In the genomic region with DNA sequence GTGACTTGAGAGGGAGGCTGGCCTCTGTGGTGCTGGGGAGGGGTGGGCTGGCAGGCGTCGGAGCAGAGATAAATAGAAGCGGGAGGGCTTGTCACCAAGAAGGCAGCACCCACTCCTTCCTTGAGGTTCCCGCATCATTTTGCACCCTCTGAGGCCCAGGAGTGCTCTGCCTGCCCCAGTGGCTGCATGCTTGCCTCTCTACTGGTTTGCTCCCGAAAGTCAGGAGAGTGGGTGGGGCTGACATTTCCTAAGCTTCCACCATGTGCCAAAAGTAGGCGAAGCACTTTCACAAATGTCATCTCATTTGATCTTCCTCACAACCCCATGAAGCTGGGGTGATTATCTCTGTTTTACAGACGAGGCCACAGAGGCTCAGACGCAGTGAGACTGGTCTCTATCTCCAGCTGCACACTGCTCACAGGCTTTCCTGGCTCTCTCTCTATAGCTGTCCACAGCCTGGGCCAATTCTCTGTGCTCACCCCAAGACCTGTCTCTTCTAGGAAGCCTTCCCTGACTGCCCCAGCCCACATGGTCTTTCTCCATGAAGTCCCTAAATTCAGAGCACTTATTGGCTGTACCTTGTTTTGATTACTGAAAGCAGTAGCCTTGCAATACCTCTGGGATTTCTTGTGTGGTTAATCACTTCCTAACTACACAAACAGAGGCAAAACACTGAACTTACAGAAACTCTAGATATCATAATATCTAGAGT, we compare ENCODE assay signal across 10 cellular contexts. TPM values are rescaled to one million over a fixed set of nuclear protein-coding genes. Genes with fewer than 3 reads are reported as not detected.
A peak's percentile ranks its signal among the peaks of the same experiment; 100 is the strongest.
DNase-seq lines count a peak whose midpoint lies in the region; ATAC-seq, FAIRE-seq and TF ChIP-seq lines count a peak whose summit lies in the region.
"Had no signal": no experiment of that assay in that cellular context is flagged by ENCODE, and none has a peak within 500 bp of the region (broad histone marks: within the 10 kb centered on the region; RNA-seq: fewer than 3 reads in every experiment).

No MANE protein-coding gene starts in this region.

- H3K27me3 Mint-ChIP-seq in immature natural killer cell (ENCODE audit: low read depth in 3 of 3) = peaks cover 0 to 2% (median 0%) of the 10 kb centered on the region in 3 donors

- H3K27ac ChIP-seq in WERI-Rb-1 = peak overlapping the region; percentile 55
- H3K27ac ChIP-seq in colonic mucosa = no peak overlapping the region
- peak overlapping the region in 4 of 8 donors; percentile 13 to 56 (median 32) for H3K27ac ChIP-seq in spleen
- H3K27ac ChIP-seq in hepatocyte = no peak overlapping the region

- intact Hi-C loops in colonic mucosa (cut with DNase I) (no loop called here), spleen (cut with DNase I; ENCODE audit: low total_unique reads) (no loop called here)

- peak overlapping the region; percentile 29 to 91 (median 70) for H3K27ac Mint-ChIP-seq in immature natural killer cell

- H3K9me3 ChIP-seq in WERI-Rb-1 (ENCODE audit: severe bottlenecking) = no peaks in the 10 kb centered on the region
- no peaks in the 10 kb centered on the region for H3K9me3 ChIP-seq in colonic mucosa
- no peaks in the 10 kb centered on the region for H3K9me3 ChIP-seq in spleen
- no peaks in the 10 kb centered on the region for H3K9me3 ChIP-seq in hepatocyte (ENCODE audit: low read depth)

- H3K79me2 ChIP-seq in hepatocyte = no peaks in the 10 kb centered on the region

- TF ChIP-seq CTCF in WERI-Rb-1 (IDR thresholded peaks at IDR 0.05; ENCODE audit: low read depth, low read length) (no peak), colonic mucosa (IDR thresholded peaks at IDR 0.05) (no peak), spleen (IDR thresholded peaks at IDR 0.05 in 8 of 11, conservative IDR thresholded peaks at IDR 0.05 in 3 of 11) (no peak), hepatocyte (IDR thresholded peaks at IDR 0.05; ENCODE audit: poor library complexity) (no peak)

- H3K4me1 Mint-ChIP-seq in immature natural killer cell = peaks cover 54 to 56% of the 10 kb centered on the region in 2 donors

- no peaks in the 10 kb centered on the region for H3K4me1 ChIP-seq in colonic mucosa
- peaks cover 5 to 83% (median 40%) of the 10 kb centered on the region in 6 donors for H3K4me1 ChIP-seq in spleen
- H3K4me1 ChIP-seq in hepatocyte (ENCODE audit: insufficient read depth) = no peaks in the 10 kb centered on the region

- H3K9me2 ChIP-seq in hepatocyte (replicated peaks; ENCODE audit: insufficient read depth) = no peaks in the 10 kb centered on the region

- ATAC-seq in HG02759 (IDR thresholded peaks at IDR 0.05; ENCODE audit: unreplicated experiment) = peak; percentile 77
- ATAC-seq: HCT116 had no signal

- no peak overlapping the region for H3K4me2 ChIP-seq in hepatocyte

- no peaks in the 10 kb centered on the region for H3K9me3 Mint-ChIP-seq in immature natural killer cell

- FAIRE-seq in GM12891 (lab: Jason Lieb, UNC) = no peak
- FAIRE-seq: colon had no signal

- no peaks in the 10 kb centered on the region for H4K20me1 ChIP-seq in hepatocyte (ENCODE audit: insufficient read depth, poor library complexity, severe bottlenecking)

- H3K36me3 Mint-ChIP-seq in immature natural killer cell = peaks cover 8 to 39% (median 16%) of the 10 kb centered on the region in 3 donors

- H3K36me3 ChIP-seq in WERI-Rb-1 (peaks cover 26% of the 10 kb centered on the region), colonic mucosa (no peaks in the 10 kb centered on the region), spleen (peaks cover 0 to 52% (median 0%) of the 10 kb centered on the region in 6 donors), hepatocyte (replicated peaks; ENCODE audit: insufficient read depth, low read depth) (no peaks in the 10 kb centered on the region)

- DNase-seq in GM12891 (ENCODE audit: insufficient read length, low spot score) (no peak), WERI-Rb-1 (no peak), immature natural killer cell (no peak), colonic mucosa (no peak), spleen (no peak), hepatocyte (ENCODE audit: low spot score) (no peak), SK-N-DZ (ENCODE audit: low spot score) (no peak)

- H2AFZ ChIP-seq in hepatocyte = no peak overlapping the region

- no peak for TF ChIP-seq POLR2A in GM12891 (IDR thresholded peaks at IDR 0.05; ENCODE audit: low read depth, low read length)
- no peak for TF ChIP-seq POLR2A in spleen (IDR thresholded peaks at IDR 0.05)

- WGBS in spleen, 5 donors = 63 to 88% (median 79%) methylated on average over 8 of the region's 8 CpGs
- 86% methylated on average over 8 of the region's 8 CpGs for WGBS in hepatocyte (ENCODE audit: low lambda C conversion rate, missing lambda C conversion rate)

- H3K4me3 ChIP-seq in WERI-Rb-1 (ENCODE audit: low read depth, low read length) = no peak overlapping the region
- H3K4me3 ChIP-seq in colonic mucosa = no peak overlapping the region
- no peak overlapping the region for H3K4me3 ChIP-seq in spleen
- H3K4me3 ChIP-seq in hepatocyte = no peak overlapping the region

- H3K9ac ChIP-seq in colonic mucosa (ENCODE audit: low read depth in 2 of 2, low read length in 2 of 2) = no peak overlapping the region

- no peaks in the 10 kb centered on the region for H3K27me3 ChIP-seq in WERI-Rb-1 (ENCODE audit: insufficient read depth, low read depth, severe bottlenecking)
- no peaks in the 10 kb centered on the region for H3K27me3 ChIP-seq in colonic mucosa
- H3K27me3 ChIP-seq in spleen (replicated peaks in 1 of 7) = no peaks in the 10 kb centered on the region
- H3K27me3 ChIP-seq in hepatocyte = no peaks in the 10 kb centered on the region

- peak overlapping the region in 3 of 5 donors; percentile 18 to 56 (median 25) for H3K4me3 Mint-ChIP-seq in immature natural killer cell

TF ChIP-seq in GM12891, 5 proteins besides CTCF, POLR2A, EP300 and RAD21:
- TF ChIP-seq POU2F2 (IDR thresholded peaks at IDR 0.05; ENCODE audit: low read depth, low read length) (no peak), SPI1 (IDR thresholded peaks at IDR 0.05; ENCODE audit: low read depth, low read length) (0 out of 2 replicates have a peak, but pooled peaks have one; percentile 2)

RNA-seq across cellular contexts. Expression of a gene that starts 2.6 kb away (rescaled TPM):
- polyA plus RNA-seq in GM12891 (2012; ENCODE audit: low read depth, missing spikeins) = 0.50 TPM
- polyA plus RNA-seq in immature natural killer cell (1 to 10 TPM in 1 of 3 donors, under 1 TPM in 2; 0.41 to 1.3 (median 0.52) TPM), spleen (1 to 10 TPM in 2 of 3 donors, under 1 TPM in 1; 0.68 to 2.6 (median 1.5) TPM), hepatocyte (not detected in 2 replicates)
- total RNA-seq in colonic mucosa (1 to 10 TPM in 1 of 2 donors, under 1 TPM in 1; 0.66 to 1.5 TPM), spleen (1 to 10 TPM; 2.0 to 7.1 (median 4.8) TPM), hepatocyte (0.36 and 0.80 TPM in 2 replicates)
- 0.23 and 0.51 TPM in 2 replicates for polyA plus RNA-seq in SK-N-DZ (2014; cell fraction: cytosol; rRNA removed)
- 3.2 and 8.2 TPM in 2 replicates for polyA plus RNA-seq in SK-N-DZ (2014; cell fraction: nucleus; rRNA removed)

RNA-seq across cellular contexts. Expression of a gene that starts 28.9 kb away (rescaled TPM):
- polyA plus RNA-seq in GM12891 (2012; ENCODE audit: low read depth, missing spikeins) = 127 TPM
- polyA plus RNA-seq in immature natural killer cell (1,000 to 10,000 TPM; 1,092 to 2,060 (median 1,799) TPM), spleen (100 to 1,000 TPM; 209 to 281 (median 275) TPM), hepatocyte (34.9 and 60.7 TPM in 2 replicates)
- total RNA-seq in colonic mucosa (10 to 100 TPM; 43.0 to 64.0 TPM), spleen (100 to 1,000 TPM; 369 to 556 (median 427) TPM), hepatocyte (8.0 and 9.3 TPM in 2 replicates)
- 25.3 and 28.3 TPM in 2 replicates for polyA plus RNA-seq in SK-N-DZ (2014; cell fraction: cytosol; rRNA removed)
- 13.8 and 27.2 TPM in 2 replicates for polyA plus RNA-seq in SK-N-DZ (2014; cell fraction: nucleus; rRNA removed)

Comparison
In these comparisons a context has a peak if more than half of its experiments do, and no peak if none do; other contexts are left out.
1. RNA of a gene that starts 28.9 kb away (total RNA-seq): 369 to 556 TPM in spleen; 43.0 to 64.0 TPM in colonic mucosa and 8.0 to 9.3 TPM in hepatocyte; every median in the first group is over 4 times any median in the second.